9 cellular contexts compared by ENCODE assay signal in the genomic region with DNA sequence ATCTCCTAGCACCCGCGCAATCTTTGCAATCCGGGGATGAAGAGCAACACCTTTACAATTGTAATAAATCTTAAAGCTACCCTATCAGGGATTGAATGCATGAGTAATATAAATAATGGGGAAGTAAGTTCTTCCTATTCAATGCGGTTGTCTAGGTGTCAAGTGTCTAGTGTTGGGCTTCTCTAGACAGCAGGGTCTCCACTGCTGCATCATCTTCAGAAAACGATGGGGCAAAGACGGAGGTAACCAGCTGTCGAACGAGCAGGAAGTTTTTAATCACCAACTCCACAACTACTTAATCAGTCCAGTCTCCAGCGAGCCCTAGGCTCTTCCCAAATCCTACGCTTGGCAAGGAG. TPM values are rescaled to one million over a fixed set of nuclear protein-coding genes. Genes with fewer than 3 reads are reported as not detected.
A peak's percentile ranks its signal among the peaks of the same experiment; 100 is the strongest.
DNase-seq lines count a peak whose midpoint lies in the region; ATAC-seq, FAIRE-seq and TF ChIP-seq lines count a peak whose summit lies in the region.
"Had no signal": no experiment of that assay in that cellular context is flagged by ENCODE, and none has a peak within 500 bp of the region (broad histone marks: within the 10 kb centered on the region; RNA-seq: fewer than 3 reads in every experiment).

No MANE protein-coding gene starts in this region.

- intact Hi-C loops in Caco-2 (cut with micrococcal nuclease; ENCODE audit: unreplicated experiment), result loop anchor here (1.0 to 10.0 kb wide), 5 partner anchors 40 to 567 kb away; a partner anchor contains a TSS

- CTCF ChIA-PET in Caco-2 (lab: Charles Lee), result interaction anchor here (1.4 to 2.0 kb wide), 3 partner anchors 40 to 460 kb away, joined by 3 to 17 read pairs (median 5); no protein-coding TSS in a partner anchor

- H3K36me3 Mint-ChIP-seq in Caco-2 (ENCODE audit: insufficient read depth, unreplicated experiment), result peaks cover 6% of the 10 kb centered on the region

- H3K27ac ChIP-seq in lung (ENCODE audit: low read depth in 1 of 2, low read length in 1 of 2), result peak overlapping the region; percentile 93 to 98

- peak; percentile 29 for ATAC-seq in GM21381 (IDR thresholded peaks at IDR 0.05; ENCODE audit: unreplicated experiment)
- peak; percentile 9 for ATAC-seq in HG03575 (IDR thresholded peaks at IDR 0.05; ENCODE audit: extremely low read depth, insufficient number of reproducible peaks, low FRiP score, unreplicated experiment)
- ATAC-seq in lung (ENCODE audit: insufficient read depth, low FRiP score), result peak; percentile 4

- H3K36me3 ChIP-seq in Caco-2 (ENCODE audit: control insufficient read depth, insufficient read depth, low read length), result no peaks in the 10 kb centered on the region
- H3K36me3 ChIP-seq in lung (ENCODE audit: control insufficient read depth in 2 of 2, insufficient read depth in 2 of 2, low read length in 2 of 2), result no peaks in the 10 kb centered on the region

- no peaks in the 10 kb centered on the region for H3K27me3 Mint-ChIP-seq in Caco-2 (ENCODE audit: insufficient read depth, unreplicated experiment)

- TF ChIP-seq CTCF in Caco-2 (IDR thresholded peaks at IDR 0.05; ENCODE audit: insufficient read depth in 1 of 2, low read depth in 1 of 2, low read length in 1 of 2, severe bottlenecking in 1 of 2, unreplicated experiment in 1 of 2), result no peak
- TF ChIP-seq CTCF in astrocyte of the spinal cord (IDR thresholded peaks at IDR 0.05; ENCODE audit: low read depth, low read length), result no peak
- TF ChIP-seq CTCF in lung (IDR thresholded peaks at IDR 0.05; ENCODE audit: control extremely low read depth, extremely low read depth), result no peak

- no peaks in the 10 kb centered on the region for H3K27me3 ChIP-seq in Caco-2 (replicated peaks; ENCODE audit: control insufficient read depth, insufficient read depth, low read length)
- no peaks in the 10 kb centered on the region for H3K27me3 ChIP-seq in lung (ENCODE audit: control insufficient read depth, insufficient read depth)

- H3K4me3 ChIP-seq in Caco-2 (ENCODE audit: low read depth, low read length) (peak overlapping the region; percentile 84), astrocyte of the spinal cord (ENCODE audit: low read depth, low read length) (peak overlapping the region; percentile 95), lung (peak overlapping the region; percentile 79)

- no TSS peak for BruUV-seq in Caco-2 (replicated peaks; lab: Mats Ljungman, UMichigan)

- 0 to 1% methylated on average over 10 of the region's 10 CpGs for WGBS in lung, 2 donors

- FAIRE-seq in urothelium cell line (lab: Jason Lieb, UNC) (no peak), GM19239 (lab: Jason Lieb, UNC) (no peak)
- FAIRE-seq: TTC549 had no signal

- peaks cover 16% of the 10 kb centered on the region for H3K9me3 Mint-ChIP-seq in Caco-2 (ENCODE audit: unreplicated experiment)

- in situ Hi-C loops in astrocyte of the spinal cord (cut with HindIII; ENCODE audit: low sequenced_read_pairs), result no loop called here

- H3K4me3 Mint-ChIP-seq in Caco-2 (ENCODE audit: unreplicated experiment), result peak overlapping the region; percentile 97

- H3K4me1 ChIP-seq in Caco-2 (peaks cover 35% of the 10 kb centered on the region), lung (ENCODE audit: control insufficient read depth in 2 of 2, insufficient read depth in 2 of 2, low read length in 2 of 2) (peaks cover 4 to 5% of the 10 kb centered on the region in 2 donors)

- DNase-seq in Caco-2 (no peak), astrocyte of the spinal cord (ENCODE audit: low read depth, low spot score) (no peak), lung (ENCODE audit: low spot score) (no peak), urothelium cell line (ENCODE audit: low spot score) (peak; percentile 9), HK-2 (ENCODE audit: unreplicated experiment) (no peak), GM19239 (ENCODE audit: insufficient read length, low spot score) (no peak)

- POLR2A ChIA-PET in Caco-2 (lab: Charles Lee), result no interaction called here

- peaks cover 33% of the 10 kb centered on the region for H3K4me1 Mint-ChIP-seq in Caco-2 (ENCODE audit: low read depth, unreplicated experiment)

- no peaks in the 10 kb centered on the region for H3K9me3 ChIP-seq in Caco-2
- H3K9me3 ChIP-seq in lung (ENCODE audit: control insufficient read depth in 2 of 2, insufficient read depth in 1 of 2, low read length in 1 of 2), result no peaks in the 10 kb centered on the region

- peak overlapping the region; percentile 99 for H3K27ac Mint-ChIP-seq in Caco-2 (ENCODE audit: unreplicated experiment)

RNA-seq across cellular contexts. Expression of a gene that starts 0.6 kb away (rescaled TPM):
- total RNA-seq in Caco-2 (2022) (20.3 and 24.4 TPM in 2 replicates), lung (10 to 100 TPM; 37.2 to 62.1 TPM)
- polyA plus RNA-seq in lung, result 10 to 100 TPM in 1 of 2 donors, 1 to 10 TPM in 1; 8.0 to 11.0 TPM
